ENCODE assay signal across 22 cellular contexts in the genomic region with DNA sequence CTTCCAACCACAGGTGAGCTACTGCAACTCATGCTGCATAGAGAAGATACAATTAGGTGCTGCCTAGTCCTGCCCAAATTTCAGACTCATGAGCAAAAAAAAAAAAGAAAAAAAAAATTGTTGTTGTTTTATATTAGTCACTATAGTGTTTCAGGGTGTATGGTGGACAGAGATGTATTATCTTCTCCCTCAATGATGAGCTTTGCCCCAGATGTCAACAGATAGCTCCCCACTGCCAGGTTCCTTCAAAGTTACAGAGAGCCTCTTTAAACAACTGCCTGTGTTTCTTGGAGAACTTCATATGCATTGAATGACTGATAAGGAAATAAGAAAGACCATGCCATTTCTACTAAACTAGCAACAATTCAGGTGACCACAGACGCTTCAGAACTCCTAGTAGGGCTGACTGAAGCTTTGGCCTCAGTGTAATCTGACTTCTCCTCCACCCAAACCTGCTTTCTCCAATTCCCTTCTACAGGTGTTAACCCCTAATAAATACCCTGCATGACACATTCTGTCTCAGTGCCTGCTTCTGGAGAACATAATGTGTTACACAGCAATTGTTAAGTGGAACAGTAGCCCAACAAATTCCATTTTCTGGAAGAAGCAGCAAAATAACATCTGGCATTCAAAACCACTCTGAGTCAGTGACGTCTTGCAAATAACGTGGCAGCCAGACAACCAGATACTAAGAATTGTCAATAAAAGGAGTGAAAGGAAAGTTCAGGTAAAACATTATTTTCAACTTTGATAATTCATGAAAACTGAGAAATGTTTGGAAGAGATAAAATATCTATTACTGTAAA.
DNase-seq lines count a peak whose midpoint lies in the region; ATAC-seq and TF ChIP-seq lines count a peak whose summit lies in the region.
"Had no signal": no experiment of that assay in that cellular context is flagged by ENCODE, and none has a peak within 500 bp of the region (broad histone marks: within the 10 kb centered on the region; RNA-seq: fewer than 3 reads in every experiment).

No MANE protein-coding gene starts in this region.

- TF ChIP-seq CTCF in fibroblast of villous mesenchyme (IDR thresholded peaks at IDR 0.05; ENCODE audit: insufficient read depth, low read depth, low read length): no peak

- ATAC-seq in GM18511 (IDR thresholded peaks at IDR 0.05; ENCODE audit: unreplicated experiment): no peak
- no peak for ATAC-seq in Right ventricle myocardium superior (ENCODE audit: poor library complexity)
- ATAC-seq: psoas muscle, T-helper 17 cell had no signal

- H3K4me1 Mint-ChIP-seq in activated T-helper 1 cell treated with anti-CD3 and anti-CD28 coated beads, Interleukin-12 subunit alpha, Interleukin-12 subunit beta, Interleukin-2, Interleukin-4 antibody, amounts not matched to agents 30 ng/mL and 10 ng/mL and 1 ng/mL, durations not matched to agents 14 hours and 24 hours and 36 hours (ENCODE audit: low read depth): no peaks in the 10 kb centered on the region
- H3K4me1 Mint-ChIP-seq: activated B cell treated with CpG ODN at 0.5 μM for 24 hours; activated CD4-positive, alpha-beta memory T cell treated with anti-CD3 and anti-CD28 coated beads, Interleukin-2, amount 10 ng/mL, durations not matched to agents 7 days and 5 days; CD4-positive, CD25-positive, alpha-beta regulatory T cell had no signal

- peaks cover 29% of the 10 kb centered on the region for H3K4me1 ChIP-seq in GM23248 (ENCODE audit: insufficient read depth)

- H2AFZ ChIP-seq in GM23248: no peak overlapping the region

- H4K20me1 ChIP-seq in GM23248 (ENCODE audit: insufficient read depth): no peaks in the 10 kb centered on the region

- no peak overlapping the region for H3K4me2 ChIP-seq in GM23248 (ENCODE audit: unreplicated experiment)

- peak overlapping the region; percentile 35 for H3K27ac ChIP-seq in GM23248
- H3K27ac ChIP-seq: psoas muscle had no signal

- H3K9me3 Mint-ChIP-seq in activated T-helper 1 cell treated with anti-CD3 and anti-CD28 coated beads, Interleukin-12 subunit alpha, Interleukin-12 subunit beta, Interleukin-2, Interleukin-4 antibody, amounts not matched to agents 30 ng/mL and 10 ng/mL and 1 ng/mL, durations not matched to agents 14 hours and 24 hours and 36 hours: no peaks in the 10 kb centered on the region
- H3K9me3 Mint-ChIP-seq: activated B cell treated with CpG ODN at 0.5 μM for 24 hours; activated CD4-positive, alpha-beta memory T cell treated with anti-CD3 and anti-CD28 coated beads, Interleukin-2, amount 10 ng/mL, durations not matched to agents 7 days and 5 days; CD4-positive, CD25-positive, alpha-beta regulatory T cell; nephron had no signal

- 39 to 46% methylated on average over 3 of the region's 3 CpGs for WGBS in GM23248 (ENCODE audit: low coverage in 1 of 2, low lambda C conversion rate in 2 of 2, missing lambda C conversion rate in 2 of 2), 2 experiments

- H3K4me3 ChIP-seq in GM23248: no peak overlapping the region
- no peak overlapping the region for H3K4me3 ChIP-seq in fibroblast of villous mesenchyme (ENCODE audit: low read depth, low read length)
- H3K4me3 ChIP-seq: psoas muscle had no signal

- no peaks in the 10 kb centered on the region for H3K36me3 ChIP-seq in GM23248 (ENCODE audit: low read depth)

- peaks cover 29% of the 10 kb centered on the region for H3F3A ChIP-seq in GM23248 (ENCODE audit: insufficient read depth)

- H3K27me3 Mint-ChIP-seq in activated T-helper 1 cell treated with anti-CD3 and anti-CD28 coated beads, Interleukin-12 subunit alpha, Interleukin-12 subunit beta, Interleukin-2, Interleukin-4 antibody, amounts not matched to agents 30 ng/mL and 10 ng/mL and 1 ng/mL, durations not matched to agents 14 hours and 24 hours and 36 hours (ENCODE audit: insufficient read depth): no peaks in the 10 kb centered on the region

- H3K9me3 ChIP-seq in GM23248 (ENCODE audit: low read depth): no peaks in the 10 kb centered on the region
- H3K9me3 ChIP-seq: psoas muscle had no signal

- H3K4me3 Mint-ChIP-seq in activated T-helper 1 cell treated with anti-CD3 and anti-CD28 coated beads, Interleukin-12 subunit alpha, Interleukin-12 subunit beta, Interleukin-2, Interleukin-4 antibody, amounts not matched to agents 30 ng/mL and 10 ng/mL and 1 ng/mL, durations not matched to agents 14 hours and 24 hours and 36 hours: no peak overlapping the region
- H3K4me3 Mint-ChIP-seq: activated B cell treated with CpG ODN at 0.5 μM for 24 hours; activated CD4-positive, alpha-beta memory T cell treated with anti-CD3 and anti-CD28 coated beads, Interleukin-2, amount 10 ng/mL, durations not matched to agents 7 days and 5 days; CD4-positive, CD25-positive, alpha-beta regulatory T cell; nephron; T-helper 17 cell had no signal

- H3K27me3 ChIP-seq in GM23248 (replicated peaks; ENCODE audit: insufficient read depth): no peaks in the 10 kb centered on the region

- no peaks in the 10 kb centered on the region for H3K36me3 Mint-ChIP-seq in activated T-helper 1 cell treated with anti-CD3 and anti-CD28 coated beads, Interleukin-12 subunit alpha, Interleukin-12 subunit beta, Interleukin-2, Interleukin-4 antibody, amounts not matched to agents 30 ng/mL and 10 ng/mL and 1 ng/mL, durations not matched to agents 14 hours and 24 hours and 36 hours (ENCODE audit: low read depth)
- H3K36me3 Mint-ChIP-seq: CD4-positive, CD25-positive, alpha-beta regulatory T cell had no signal

- peaks cover 83% of the 10 kb centered on the region for H3K79me2 ChIP-seq in GM23248 (ENCODE audit: insufficient read depth)

- H3K27ac Mint-ChIP-seq in activated T-helper 1 cell treated with anti-CD3 and anti-CD28 coated beads, Interleukin-12 subunit alpha, Interleukin-12 subunit beta, Interleukin-2, Interleukin-4 antibody, amounts not matched to agents 30 ng/mL and 10 ng/mL and 1 ng/mL, durations not matched to agents 14 hours and 24 hours and 36 hours: no peak overlapping the region
- H3K27ac Mint-ChIP-seq: activated B cell treated with CpG ODN at 0.5 μM for 24 hours; activated CD4-positive, alpha-beta memory T cell treated with anti-CD3 and anti-CD28 coated beads, Interleukin-2, amount 10 ng/mL, durations not matched to agents 7 days and 5 days; CD4-positive, CD25-positive, alpha-beta regulatory T cell; nephron; T-helper 17 cell had no signal

- in situ Hi-C loops in GM23248 (cut with MboI): no loop called here

- intact Hi-C loops in activated T-helper 1 cell treated with anti-CD3 and anti-CD28 coated beads, Interleukin-12 subunit alpha, Interleukin-12 subunit beta, Interleukin-2, Interleukin-4 antibody, amounts not matched to agents 30 ng/mL and 10 ng/mL and 1 ng/mL, durations not matched to agents 14 hours and 24 hours and 36 hours (cut with micrococcal nuclease): no loop called here
- intact Hi-C loops in Right ventricle myocardium superior (cut with DNase I): no loop called here

- H3K9me2 ChIP-seq in GM23248 (ENCODE audit: insufficient read depth): peaks cover 4% of the 10 kb centered on the region; the same call in 1 of the 2 replicates

- DNase-seq in AG08395 (ENCODE audit: low spot score) (peak; percentile 63), GM23248 (peak; percentile 75), amniotic epithelial cell (ENCODE audit: low read depth) (peak; percentile 61), fibroblast of villous mesenchyme (ENCODE audit: low read depth) (peak; percentile 62), T-helper 1 cell (no peak), Right ventricle myocardium superior (no peak)
- no peak for DNase-seq in activated T-helper 1 cell treated with anti-CD3 and anti-CD28 coated beads, Interleukin-12 subunit alpha, Interleukin-12 subunit beta, Interleukin-2, Interleukin-4 antibody, amounts not matched to agents 30 ng/mL and 10 ng/mL and 1 ng/mL, durations not matched to agents 14 hours and 24 hours and 36 hours (ENCODE audit: low spot score)
- DNase-seq: activated B cell treated with CpG ODN at 0.5 μM for 24 hours; activated CD4-positive, alpha-beta memory T cell treated with anti-CD3 and anti-CD28 coated beads, Interleukin-2, amount 10 ng/mL, durations not matched to agents 7 days and 5 days; activated naive CD4-positive, alpha-beta T cell treated with Interleukin-2 at 50 U/mL for 16 hours; anterior cingulate cortex; CD4-positive, CD25-positive, alpha-beta regulatory T cell; effector memory CD4-positive, alpha-beta T cell; foreskin melanocyte; GOT3; NCI-H1436; NCI-H524 treated with DMSO at 0.1 percent for 48 hours; psoas muscle; SHP77; T-helper 17 cell had no signal

- no peak overlapping the region for H3K9ac ChIP-seq in GM23248

Comparison
In these comparisons a context has a peak if more than half of its experiments do, and no peak if none do; other contexts are left out.
1. DNase-seq: peak in AG08395 (single experiment), GM23248 (single experiment), amniotic epithelial cell (single experiment) and fibroblast of villous mesenchyme (single experiment); none in activated T-helper 1 cell treated with anti-CD3 and anti-CD28 coated beads, Interleukin-12 subunit alpha, Interleukin-12 subunit beta, Interleukin-2, Interleukin-4 antibody, amounts not matched to agents 30 ng/mL and 10 ng/mL and 1 ng/mL, durations not matched to agents 14 hours and 24 hours and 36 hours (single experiment), T-helper 1 cell (0 of 5) and Right ventricle myocardium superior (single experiment).